1 cellular context compared by ENCODE assay signal in the genomic region with DNA sequence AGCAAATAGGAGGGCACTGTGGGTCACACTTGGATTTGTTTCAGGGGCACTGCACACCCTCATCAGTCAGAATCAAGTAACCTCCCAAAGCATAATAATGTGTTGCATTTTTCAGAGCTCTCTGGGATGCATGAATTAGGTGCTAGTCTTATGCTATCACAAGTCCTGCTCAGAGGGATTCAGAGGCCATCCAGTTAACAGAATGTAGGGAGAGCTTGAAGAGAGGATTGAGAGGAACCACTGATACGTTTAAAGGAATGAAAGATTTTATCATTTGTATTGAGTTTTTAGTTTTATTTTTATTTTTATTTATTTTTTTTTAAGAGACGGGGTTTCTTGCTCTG.
TF ChIP-seq lines count a peak whose summit lies in the region.

No MANE protein-coding gene starts in this region.

TF ChIP-seq in K562, 482 proteins besides CTCF, POLR2A, EP300 and RAD21:
- TF ChIP-seq, protein P1, sequence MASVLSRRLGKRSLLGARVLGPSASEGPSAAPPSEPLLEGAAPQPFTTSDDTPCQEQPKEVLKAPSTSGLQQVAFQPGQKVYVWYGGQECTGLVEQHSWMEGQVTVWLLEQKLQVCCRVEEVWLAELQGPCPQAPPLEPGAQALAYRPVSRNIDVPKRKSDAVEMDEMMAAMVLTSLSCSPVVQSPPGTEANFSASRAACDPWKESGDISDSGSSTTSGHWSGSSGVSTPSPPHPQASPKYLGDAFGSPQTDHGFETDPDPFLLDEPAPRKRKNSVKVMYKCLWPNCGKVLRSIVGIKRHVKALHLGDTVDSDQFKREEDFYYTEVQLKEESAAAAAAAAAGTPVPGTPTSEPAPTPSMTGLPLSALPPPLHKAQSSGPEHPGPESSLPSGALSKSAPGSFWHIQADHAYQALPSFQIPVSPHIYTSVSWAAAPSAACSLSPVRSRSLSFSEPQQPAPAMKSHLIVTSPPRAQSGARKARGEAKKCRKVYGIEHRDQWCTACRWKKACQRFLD (CRISPR knock-in tag; IDR thresholded peaks at IDR 0.05), result 0 out of 2 replicates have a peak, but pooled peaks have one; percentile 48
- TF ChIP-seq KDM4B (IDR thresholded peaks at IDR 0.05; ENCODE audit: borderline replicate concordance in 2 of 2, low read depth in 1 of 2) (no peak), CBX3 (IDR thresholded peaks at IDR 0.05; ENCODE audit: borderline replicate concordance in 1 of 2, low read length in 2 of 2) (no peak), POLR3A (IDR thresholded peaks at IDR 0.05; ENCODE audit: borderline replicate concordance, extremely low read depth, insufficient read depth, insufficient read length) (no peak), ZNF175 (CRISPR knock-in tag; IDR thresholded peaks at IDR 0.05; ENCODE audit: low read depth) (0 out of 2 replicates have a peak, but pooled peaks have one; percentile 1), L3MBTL2 (IDR thresholded peaks at IDR 0.05) (0 out of 2 replicates have a peak, but pooled peaks have one; percentile 36), NR2C2 (CRISPR knock-in tag; IDR thresholded peaks at IDR 0.05) (no peak), NR2C2 (tag; IDR thresholded peaks at IDR 0.05) (peak; percentile 60; the same call in 1 of the 2 replicates), CEBPG (CRISPR knock-in tag; IDR thresholded peaks at IDR 0.05) (no peak), CEBPG (tag; conservative IDR thresholded peaks at IDR 0.05 in 1 of 2, IDR thresholded peaks at IDR 0.05 in 1 of 2) (peak in 1 of 2 experiments; percentile 50; a peak in 2 of 4 replicates), SREBF2 (CRISPR knock-in tag; IDR thresholded peaks at IDR 0.05) (no peak)
- TF ChIP-seq, protein P2, sequence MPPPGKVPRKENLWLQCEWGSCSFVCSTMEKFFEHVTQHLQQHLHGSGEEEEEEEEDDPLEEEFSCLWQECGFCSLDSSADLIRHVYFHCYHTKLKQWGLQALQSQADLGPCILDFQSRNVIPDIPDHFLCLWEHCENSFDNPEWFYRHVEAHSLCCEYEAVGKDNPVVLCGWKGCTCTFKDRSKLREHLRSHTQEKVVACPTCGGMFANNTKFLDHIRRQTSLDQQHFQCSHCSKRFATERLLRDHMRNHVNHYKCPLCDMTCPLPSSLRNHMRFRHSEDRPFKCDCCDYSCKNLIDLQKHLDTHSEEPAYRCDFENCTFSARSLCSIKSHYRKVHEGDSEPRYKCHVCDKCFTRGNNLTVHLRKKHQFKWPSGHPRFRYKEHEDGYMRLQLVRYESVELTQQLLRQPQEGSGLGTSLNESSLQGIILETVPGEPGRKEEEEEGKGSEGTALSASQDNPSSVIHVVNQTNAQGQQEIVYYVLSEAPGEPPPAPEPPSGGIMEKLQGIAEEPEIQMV (tag; conservative IDR thresholded peaks at IDR 0.05; ENCODE audit: low read depth), result no peak
- TF ChIP-seq, protein P3, sequence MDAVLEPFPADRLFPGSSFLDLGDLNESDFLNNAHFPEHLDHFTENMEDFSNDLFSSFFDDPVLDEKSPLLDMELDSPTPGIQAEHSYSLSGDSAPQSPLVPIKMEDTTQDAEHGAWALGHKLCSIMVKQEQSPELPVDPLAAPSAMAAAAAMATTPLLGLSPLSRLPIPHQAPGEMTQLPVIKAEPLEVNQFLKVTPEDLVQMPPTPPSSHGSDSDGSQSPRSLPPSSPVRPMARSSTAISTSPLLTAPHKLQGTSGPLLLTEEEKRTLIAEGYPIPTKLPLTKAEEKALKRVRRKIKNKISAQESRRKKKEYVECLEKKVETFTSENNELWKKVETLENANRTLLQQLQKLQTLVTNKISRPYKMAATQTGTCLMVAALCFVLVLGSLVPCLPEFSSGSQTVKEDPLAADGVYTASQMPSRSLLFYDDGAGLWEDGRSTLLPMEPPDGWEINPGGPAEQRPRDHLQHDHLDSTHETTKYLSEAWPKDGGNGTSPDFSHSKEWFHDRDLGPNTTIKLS (IDR thresholded peaks at IDR 0.05; ENCODE audit: borderline replicate concordance, low read depth), result no peak
- TF ChIP-seq, protein P4, sequence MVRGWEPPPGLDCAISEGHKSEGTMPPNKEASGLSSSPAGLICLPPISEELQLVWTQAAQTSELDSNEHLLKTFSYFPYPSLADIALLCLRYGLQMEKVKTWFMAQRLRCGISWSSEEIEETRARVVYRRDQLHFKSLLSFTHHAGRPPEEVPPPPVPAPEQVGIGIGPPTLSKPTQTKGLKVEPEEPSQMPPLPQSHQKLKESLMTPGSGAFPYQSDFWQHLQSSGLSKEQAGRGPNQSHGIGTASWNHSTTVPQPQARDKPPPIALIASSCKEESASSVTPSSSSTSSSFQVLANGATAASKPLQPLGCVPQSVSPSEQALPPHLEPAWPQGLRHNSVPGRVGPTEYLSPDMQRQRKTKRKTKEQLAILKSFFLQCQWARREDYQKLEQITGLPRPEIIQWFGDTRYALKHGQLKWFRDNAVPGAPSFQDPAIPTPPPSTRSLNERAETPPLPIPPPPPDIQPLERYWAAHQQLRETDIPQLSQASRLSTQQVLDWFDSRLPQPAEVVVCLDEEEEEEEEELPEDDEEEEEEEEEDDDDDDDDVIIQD (CRISPR knock-in tag; IDR thresholded peaks at IDR 0.05), result no peak
